Comparison of ENCODE assay signal across 1 cellular context in genomic region chr5:60960591-60960990, GRCh38.
TF ChIP-seq lines count a peak whose summit lies in the region.

No MANE protein-coding gene starts in this region.

TF ChIP-seq in WTC11, 78 proteins besides CTCF, POLR2A, EP300 and RAD21 (continued from another document):
- no peak for TF ChIP-seq ARID4B (CRISPR knock-in tag; IDR thresholded peaks at IDR 0.05; ENCODE audit: borderline replicate concordance)
- TF ChIP-seq ZSCAN18 (CRISPR knock-in tag; IDR thresholded peaks at IDR 0.05), result no peak
- TF ChIP-seq FOXP4 (CRISPR knock-in tag; IDR thresholded peaks at IDR 0.05), result no peak
